Comparison of ENCODE assay signal across 8 cellular contexts in the genomic region with DNA sequence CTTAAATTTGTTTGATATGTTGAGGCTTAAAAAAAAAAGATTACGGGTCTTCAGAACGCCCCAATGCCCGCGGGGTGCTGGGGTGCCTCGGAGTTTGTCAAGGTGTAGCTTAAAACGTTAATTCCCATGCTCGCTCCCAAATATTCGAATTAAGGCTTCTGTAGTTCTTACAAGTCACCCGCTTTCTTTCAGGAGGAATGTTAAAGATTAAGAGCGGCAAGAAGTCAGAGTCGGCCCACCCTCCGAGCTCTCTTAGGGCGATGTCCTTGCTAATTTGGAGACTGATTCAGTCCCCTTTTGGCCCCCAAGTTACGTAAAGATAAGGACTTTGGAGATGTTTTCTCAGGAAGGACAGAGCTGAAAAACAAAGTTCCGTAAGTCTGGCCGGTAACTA. TPM values are rescaled to one million over a fixed set of nuclear protein-coding genes. Genes with fewer than 3 reads are reported as not detected.
DNase-seq lines count a peak whose midpoint lies in the region; ATAC-seq and TF ChIP-seq lines count a peak whose summit lies in the region.

No MANE protein-coding gene starts in this region.

- DNase-seq in GM06990 (ENCODE audit: extremely low read depth, insufficient read length), result peak; percentile 13
- no peak for DNase-seq in LNCaP clone FGC (ENCODE audit: low read depth)
- peak in 3 of 61 donors; percentile 33 to 63 (median 50) for DNase-seq in caudate nucleus (lab: John Stamatoyannopoulos, UW)
- DNase-seq in A172 (ENCODE audit: low spot score), result no peak
- DNase-seq in sciatic nerve (ENCODE audit: low spot score), result no peak

- ATAC-seq in HG02870 (IDR thresholded peaks at IDR 0.05; ENCODE audit: unreplicated experiment), result no peak
- no peak for ATAC-seq in GM19397 (IDR thresholded peaks at IDR 0.05; ENCODE audit: unreplicated experiment)
- no peak for ATAC-seq in sciatic nerve

- H3K27ac ChIP-seq in caudate nucleus (ENCODE audit: low read depth, low read length), result peak overlapping the region; percentile 91
- H3K27ac ChIP-seq in mucosa of rectum (ENCODE audit: low read depth in 2 of 2, low read length in 2 of 2), result peak overlapping the region; percentile 90 to 93

- H3K9me3 ChIP-seq in mucosa of rectum (ENCODE audit: control insufficient read depth in 2 of 2, low read length in 2 of 2), result no peaks in the 10 kb centered on the region

- TF ChIP-seq CTCF in GM06990 (IDR thresholded peaks at IDR 0.05; ENCODE audit: insufficient read depth, low read length, poor library complexity, severe bottlenecking) (no peak), LNCaP clone FGC (IDR thresholded peaks at IDR 0.05; ENCODE audit: control insufficient read depth, extremely low read depth, insufficient read depth) (no peak)

- peak overlapping the region; percentile 74 for H3K4me3 ChIP-seq in GM06990 (replicated peaks; ENCODE audit: low read depth, low read length)
- peak overlapping the region; percentile 59 for H3K4me3 ChIP-seq in LNCaP clone FGC (ENCODE audit: low read depth, low read length)
- peak overlapping the region; percentile 90 to 99 for H3K4me3 ChIP-seq in mucosa of rectum (ENCODE audit: low read length in 2 of 2)

- H3K4me1 ChIP-seq in mucosa of rectum (ENCODE audit: control insufficient read depth in 2 of 2, insufficient read depth in 2 of 2, low read length in 2 of 2), result peaks cover 21 to 31% of the 10 kb centered on the region in 2 donors

- intact Hi-C loops in sciatic nerve (cut with DNase I), result no loop called here

- H3K9ac ChIP-seq in mucosa of rectum (ENCODE audit: low read depth in 1 of 2, low read length in 2 of 2), result peak overlapping the region; percentile 84 to 97

- peaks cover 6% of the 10 kb centered on the region for H3K36me3 ChIP-seq in GM06990 (ENCODE audit: control insufficient read depth, insufficient read depth, low read length)
- peaks cover 11 to 17% of the 10 kb centered on the region in 2 donors for H3K36me3 ChIP-seq in mucosa of rectum (ENCODE audit: control insufficient read depth in 2 of 2, insufficient read depth in 2 of 2, low read length in 2 of 2)

- H3K27me3 ChIP-seq in GM06990 (replicated peaks; ENCODE audit: control insufficient read depth, insufficient read depth, low read length) (no peaks in the 10 kb centered on the region), mucosa of rectum (ENCODE audit: control insufficient read depth in 2 of 2, insufficient read depth in 2 of 2, low read length in 2 of 2) (no peaks in the 10 kb centered on the region)

RNA-seq across cellular contexts. Expression of gene NPM1, which starts 0.8 kb away (rescaled TPM):
- total RNA-seq in A172 (2014; rRNA removed; shearing (Covaris generic)), result 2,482 and 3,666 TPM in 2 replicates
- 544 TPM for total RNA-seq in sciatic nerve

RNA-seq across cellular contexts. Expression of gene FGF18, which starts 32.6 kb away (rescaled TPM):
- total RNA-seq in A172 (2014; rRNA removed; shearing (Covaris generic)), result 0.14 and 1.1 TPM in 2 replicates
- 15.8 TPM for total RNA-seq in sciatic nerve
